20 cellular contexts compared by ENCODE assay signal in genomic region chr5:1300581-1301083, GRCh38. TPM values are rescaled to one million over a fixed set of nuclear protein-coding genes. Genes with fewer than 3 reads are reported as not detected.
"Had no signal": no experiment of that assay in that cellular context is flagged by ENCODE, and none has a peak within 500 bp of the region (broad histone marks: within the 10 kb centered on the region; RNA-seq: fewer than 3 reads in every experiment).

No MANE protein-coding gene starts in this region.

- H3K27me3 Mint-ChIP-seq: activated CD8-positive, alpha-beta T cell treated with anti-CD3 and anti-CD28 coated beads for 36 hours; activated naive CD4-positive, alpha-beta T cell treated with anti-CD3 and anti-CD28 coated beads, Interleukin-2, amount 50 U/mL, for 24 hours; stimulated activated naive B cell treated with anti-CD40 and anti-IgM and Interleukin-4, amounts not matched to agents 10 μg/mL and 1 μg/mL and 100 μg/mL, for 72 hours had no signal

- ATAC-seq: activated CD8-positive, alpha-beta T cell treated with anti-CD3 and anti-CD28 coated beads for 36 hours; stimulated activated naive B cell treated with anti-CD40 and anti-IgM and Interleukin-4, amounts not matched to agents 10 μg/mL and 1 μg/mL and 100 μg/mL, for 72 hours had no signal

- H3K9ac ChIP-seq: neural progenitor cell, parathyroid adenoma had no signal

- H3K27me3 ChIP-seq: vagina had no signal

- H3K4me1 ChIP-seq: adrenal gland, esophagus muscularis mucosa, parathyroid adenoma, tibial nerve, vagina had no signal

- H3K4me3 ChIP-seq: adrenal gland, cardiac muscle cell, esophagus muscularis mucosa, lung, neural progenitor cell, tibial nerve, vagina had no signal

- H3K4me3 Mint-ChIP-seq: activated CD8-positive, alpha-beta T cell treated with anti-CD3 and anti-CD28 coated beads for 36 hours; activated naive CD4-positive, alpha-beta T cell treated with anti-CD3 and anti-CD28 coated beads, Interleukin-2, amount 50 U/mL, for 24 hours; activated T-helper 1 cell treated with anti-CD3 and anti-CD28 coated beads, Interleukin-12 subunit alpha, Interleukin-12 subunit beta, Interleukin-2, Interleukin-4 antibody, amounts not matched to agents 30 ng/mL and 10 ng/mL and 1 ng/mL, durations not matched to agents 14 hours and 24 hours and 36 hours; neural progenitor cell; stimulated activated naive B cell treated with anti-CD40 and anti-IgM and Interleukin-4, amounts not matched to agents 10 μg/mL and 1 μg/mL and 100 μg/mL, for 72 hours had no signal

- H3K36me3 Mint-ChIP-seq: activated naive CD4-positive, alpha-beta T cell treated with anti-CD3 and anti-CD28 coated beads, Interleukin-2, amount 50 U/mL, for 24 hours; neural progenitor cell; stimulated activated naive B cell treated with anti-CD40 and anti-IgM and Interleukin-4, amounts not matched to agents 10 μg/mL and 1 μg/mL and 100 μg/mL, for 72 hours had no signal

- DNase-seq: activated CD4-positive, alpha-beta T cell treated with anti-CD3 and anti-CD28 coated beads for 4 hours; activated CD8-positive, alpha-beta memory T cell treated with anti-CD3 and anti-CD28 coated beads, Interleukin-2, amount 50 U/mL, for 4 hours; activated CD8-positive, alpha-beta T cell treated with anti-CD3 and anti-CD28 coated beads for 36 hours; adrenal gland; hippocampal formation; kidney glomerular epithelial cell; midbrain; stimulated activated CD4-positive, alpha-beta T cell treated with anti-CD3 and anti-CD28 coated beads, Interleukin-2, amount 100 ng/mL, for 48 hours; stimulated activated naive B cell treated with anti-CD40 and anti-IgM and Interleukin-4, amounts not matched to agents 10 μg/mL and 1 μg/mL and 100 μg/mL, for 72 hours had no signal

- H3K27ac Mint-ChIP-seq: activated CD8-positive, alpha-beta T cell treated with anti-CD3 and anti-CD28 coated beads for 36 hours; activated naive CD4-positive, alpha-beta T cell treated with anti-CD3 and anti-CD28 coated beads, Interleukin-2, amount 50 U/mL, for 24 hours; activated T-helper 1 cell treated with anti-CD3 and anti-CD28 coated beads, Interleukin-12 subunit alpha, Interleukin-12 subunit beta, Interleukin-2, Interleukin-4 antibody, amounts not matched to agents 30 ng/mL and 10 ng/mL and 1 ng/mL, durations not matched to agents 14 hours and 24 hours and 36 hours; neural progenitor cell; stimulated activated naive B cell treated with anti-CD40 and anti-IgM and Interleukin-4, amounts not matched to agents 10 μg/mL and 1 μg/mL and 100 μg/mL, for 72 hours had no signal

- H3K36me3 ChIP-seq: adrenal gland, cardiac muscle cell, esophagus muscularis mucosa, neural progenitor cell, tibial nerve, vagina had no signal

- H3K27ac ChIP-seq: adrenal gland, cardiac muscle cell, esophagus muscularis mucosa, neural progenitor cell, parathyroid adenoma, tibial nerve, vagina had no signal

- H3K9me3 Mint-ChIP-seq: activated CD8-positive, alpha-beta T cell treated with anti-CD3 and anti-CD28 coated beads for 36 hours; activated naive CD4-positive, alpha-beta T cell treated with anti-CD3 and anti-CD28 coated beads, Interleukin-2, amount 50 U/mL, for 24 hours; activated T-helper 1 cell treated with anti-CD3 and anti-CD28 coated beads, Interleukin-12 subunit alpha, Interleukin-12 subunit beta, Interleukin-2, Interleukin-4 antibody, amounts not matched to agents 30 ng/mL and 10 ng/mL and 1 ng/mL, durations not matched to agents 14 hours and 24 hours and 36 hours had no signal

- H3K9me3 ChIP-seq: adrenal gland, esophagus muscularis mucosa, vagina had no signal

RNA-seq across cellular contexts. Expression of gene TERT, which starts 5.8 kb away (rescaled TPM):
- total RNA-seq: esophagus muscularis mucosa, glomerular endothelial cell, lung, renal cortical epithelial cell, tibial nerve, vagina had no signal
- polyA plus RNA-seq: adrenal gland, cardiac muscle cell had no signal
